8 cellular contexts compared by ENCODE assay signal in genomic region chr12:25249951-25250738, GRCh38. TPM values are rescaled to one million over a fixed set of nuclear protein-coding genes. Genes with fewer than 3 reads are reported as not detected.
A peak's percentile ranks its signal among the peaks of the same experiment; 100 is the strongest.
DNase-seq lines count a peak whose midpoint lies in the region; ATAC-seq and TF ChIP-seq lines count a peak whose summit lies in the region.

No MANE protein-coding gene starts in this region.

- no peak for TF ChIP-seq EP300 in transverse colon (IDR thresholded peaks at IDR 0.05; ENCODE audit: low read depth)

- H3K9me3 ChIP-seq in Peyer's patch: no peaks in the 10 kb centered on the region
- H3K9me3 ChIP-seq in neutrophil: no peaks in the 10 kb centered on the region
- H3K9me3 ChIP-seq in transverse colon: no peaks in the 10 kb centered on the region

- WGBS in transverse colon (ENCODE audit: low coverage in 1 of 2), 2 donors: 0 to 1% methylated on average over 7 to 16 of the region's 56 CpGs

- TF ChIP-seq POLR2A in Peyer's patch (IDR thresholded peaks at IDR 0.05) (no peak), transverse colon (IDR thresholded peaks at IDR 0.05) (peak; percentile 30)

- H3K27ac ChIP-seq in Peyer's patch (peak overlapping the region; percentile 96 to 99 (median 99)), neutrophil (peak overlapping the region; percentile 91), transverse colon (peak overlapping the region; percentile 98 to 99 (median 98))

- intact Hi-C loops in transverse colon (cut with DNase I; ENCODE audit: low total_unique reads): loop anchor here (5.0 kb wide), 1 partner anchor 707 kb away; the partner anchor contains the start of gene RASSF8

- DNase-seq in A172 (ENCODE audit: low spot score): peak; percentile 4
- peak; percentile 52 to 80 (median 79) for DNase-seq in Peyer's patch
- DNase-seq in activated gamma-delta T cell treated with Interleukin-2 at 50 U/mL for 16 hours: peak; percentile 46
- DNase-seq in germinal center (ENCODE audit: low spot score): peak; percentile 72
- peak; percentile 69 for DNase-seq in transverse colon

- ATAC-seq in GM18511 (IDR thresholded peaks at IDR 0.05; ENCODE audit: unreplicated experiment): peak; percentile 57
- peak; percentile 27 for ATAC-seq in HG03139 (IDR thresholded peaks at IDR 0.05; ENCODE audit: unreplicated experiment)

- H3K4me3 ChIP-seq in Peyer's patch: peak overlapping the region; percentile 93 to 100 (median 99)
- H3K4me3 ChIP-seq in neutrophil (ENCODE audit: low read depth in 1 of 2, low read length in 1 of 2): peak overlapping the region; percentile 67 to 98
- H3K4me3 ChIP-seq in transverse colon: peak overlapping the region; percentile 91 to 100 (median 97)

- H3K27me3 ChIP-seq in Peyer's patch: no peaks in the 10 kb centered on the region
- peaks cover 8% of the 10 kb centered on the region for H3K27me3 ChIP-seq in neutrophil
- no peaks in the 10 kb centered on the region for H3K27me3 ChIP-seq in transverse colon

- TF ChIP-seq CTCF in Peyer's patch (IDR thresholded peaks at IDR 0.05) (no peak), neutrophil (IDR thresholded peaks at IDR 0.05) (no peak), transverse colon (IDR thresholded peaks at IDR 0.05) (no peak)

- in situ Hi-C loops in transverse colon (cut with MboI; ENCODE audit: low pct_ligation_motif_present in 1 of 4, low pct_unique_long_range_greater_than_20kb in 1 of 4, low sequenced_read_pairs in 3 of 4): loop anchor here in 1 of 4 donors (5.0 kb wide), 1 partner anchor 132 kb away; no protein-coding TSS in a partner anchor

- H3K4me1 ChIP-seq in Peyer's patch (peaks cover 0 to 22% (median 5%) of the 10 kb centered on the region in 4 donors), neutrophil (ENCODE audit: control insufficient read depth in 1 of 2, insufficient read depth in 1 of 2, low read depth in 1 of 2, low read length in 1 of 2) (peaks cover 11 to 20% of the 10 kb centered on the region in 2 experiments), transverse colon (peaks cover 0 to 35% (median 16%) of the 10 kb centered on the region in 4 donors)

- H3K36me3 ChIP-seq in Peyer's patch (peaks cover 0 to under 1% (median 0%) of the 10 kb centered on the region in 3 donors), neutrophil (peaks cover 10% of the 10 kb centered on the region), transverse colon (no peaks in the 10 kb centered on the region)

RNA-seq across cellular contexts. Expression of gene KRAS, which starts 0.6 kb away (rescaled TPM):
- 16.9 and 17.1 TPM in 2 replicates for total RNA-seq in A172 (2014; rRNA removed; shearing (Covaris generic))
- total RNA-seq in Peyer's patch: 10 to 100 TPM; 17.3 to 27.8 (median 23.2) TPM
- total RNA-seq in transverse colon: 10 to 100 TPM in 3 of 4 donors, 1 to 10 TPM in 1; 7.6 to 40.6 (median 30.5) TPM

RNA-seq across cellular contexts. Expression of gene ETFRF1, which starts 55.1 kb away (rescaled TPM):
- total RNA-seq in A172 (2014; rRNA removed; shearing (Covaris generic)): 35.6 and 36.7 TPM in 2 replicates
- 10 to 100 TPM; 13.8 to 43.7 (median 32.5) TPM for total RNA-seq in Peyer's patch
- total RNA-seq in transverse colon: 10 to 100 TPM in 3 of 4 donors, 1 to 10 TPM in 1; 3.6 to 84.2 (median 24.1) TPM

RNA-seq across cellular contexts. Expression of gene DNAI7, which starts 55.2 kb away (rescaled TPM):
- 0.38 TPM in 1 of 2 replicates, not detected in the other for total RNA-seq in A172 (2014; rRNA removed; shearing (Covaris generic))
- total RNA-seq in Peyer's patch: 1 to 10 TPM in 1 of 4 donors, not detected in 3; 1.7 TPM
- total RNA-seq in transverse colon: under 1 TPM in 1 of 4 donors, not detected in 3; 0.32 TPM

Comparison
In these comparisons a context has a peak if more than half of its experiments do, and no peak if none do; other contexts are left out.
1. Peak in every context shown above with its lines: DNase-seq, ATAC-seq, H3K4me3 ChIP-seq and H3K27ac ChIP-seq.
2. DNase-seq: peak in every context shown above with its lines; median percentile 79 in Peyer's patch; 72 in germinal center; 69 in transverse colon; 46 in activated gamma-delta T cell treated with Interleukin-2 at 50 U/mL for 16 hours; 4 in A172.